In genomic region chr20:47663354-47664067, GRCh38 we compare ENCODE assay signal across 8 cellular contexts.
DNase-seq lines count a peak whose midpoint lies in the region; ATAC-seq, FAIRE-seq and TF ChIP-seq lines count a peak whose summit lies in the region.

No MANE protein-coding gene starts in this region.

- FAIRE-seq in H1 (lab: Jason Lieb, UNC): peak; percentile 78

- H3K27ac ChIP-seq in H1 (ENCODE audit: low read depth, low read length): no peak overlapping the region

- 65% methylated on average over 20 of the region's 20 CpGs; no CpG with 5 or more reads in 1 of the 2 experiments for WGBS in H1 (ENCODE audit: extremely low coverage in 1 of 2, insufficient coverage in 1 of 2, insufficient read length in 1 of 2, insufficient replicate concordance in 2 of 2, low coverage in 1 of 2, low lambda C conversion rate in 2 of 2, missing lambda C conversion rate in 1 of 2), 2 experiments

- no peak overlapping the region for H3K4me3 Mint-ChIP-seq in mesothelial cell of epicardium

- H3K36me3 Mint-ChIP-seq in mesothelial cell of epicardium: peaks cover 1% of the 10 kb centered on the region

- H2BK120ac ChIP-seq in H1 (replicated peaks; ENCODE audit: low read depth, low read length): no peak overlapping the region

- H2BK5ac ChIP-seq in H1 (ENCODE audit: low read depth, low read length): no peak overlapping the region

- H4K8ac ChIP-seq in H1 (ENCODE audit: extremely low read depth, insufficient read depth, low read length): peak overlapping the region; percentile 47; the same call in 1 of the 2 replicates

- H3K4me1 Mint-ChIP-seq in mesothelial cell of epicardium: peaks cover 22% of the 10 kb centered on the region

- no peak overlapping the region for H2AFZ ChIP-seq in H1 (ENCODE audit: low read length)

- no peaks in the 10 kb centered on the region for H4K20me1 ChIP-seq in H1 (replicated peaks in 1 of 2; ENCODE audit: control insufficient read depth in 1 of 2, insufficient read depth in 2 of 2, low read length in 2 of 2)

- TF ChIP-seq EP300 in H1 (IDR thresholded peaks at IDR 0.05; ENCODE audit: borderline replicate concordance in 1 of 2, low read depth in 2 of 2, low read length in 2 of 2): no peak

- POLR2A ChIA-PET in H1 (lab: Charles Lee; ENCODE audit: partially characterized antibody): interaction anchor here (0.6 to 1.2 kb wide), 4 partner anchors 11 to 957 kb away, joined by 3 to 4 read pairs (median 3); no protein-coding TSS in a partner anchor

- no peak overlapping the region for H2AK5ac ChIP-seq in H1 (ENCODE audit: low read depth, low read length)

- no peak overlapping the region for H3K4me3 ChIP-seq in H1 (ENCODE audit: extremely low read depth in 1 of 4, insufficient read depth in 2 of 4, low read depth in 3 of 4, low read length in 4 of 4)

- no peaks in the 10 kb centered on the region for H3K27me3 ChIP-seq in H1 (replicated peaks in 1 of 4; ENCODE audit: control insufficient read depth in 3 of 4, extremely low read depth in 1 of 4, insufficient read depth in 3 of 4, low read length in 3 of 4)

- peak overlapping the region; percentile 33 for H4K91ac ChIP-seq in H1 (replicated peaks; ENCODE audit: insufficient read length, low read length)

- H3K36me3 ChIP-seq in H1 (ENCODE audit: control insufficient read depth in 2 of 4, insufficient read depth in 4 of 4, low read length in 3 of 4): peaks cover 0 to 3% (median 0%) of the 10 kb centered on the region in 4 experiments; a peak in 2 of 8 replicates

- H3K4me2 ChIP-seq in H1 (ENCODE audit: insufficient read depth in 1 of 2, low read depth in 2 of 2, low read length in 2 of 2): no peak overlapping the region

- TF ChIP-seq RAD21 in H1 (IDR thresholded peaks at IDR 0.05 in 1 of 2, conservative IDR thresholded peaks at IDR 0.05 in 1 of 2; ENCODE audit: low read depth in 2 of 2, low read length in 2 of 2): peak; percentile 91 to 94

- DNase-seq in CMK (ENCODE audit: low read depth) (peak; percentile 66), NOMO-1 (lab: John Stamatoyannopoulos, UW; ENCODE audit: unreplicated experiment in 2 of 2) (peak; percentile 58 to 59), H1 (ENCODE audit: low read depth in 1 of 2, low spot score in 2 of 2) (peak; percentile 75 to 99), mesothelial cell of epicardium (ENCODE audit: low spot score in 2 of 2, unreplicated experiment in 2 of 2) (peak; percentile 67 to 93)
- DNase-seq in activated CD8-positive, alpha-beta memory T cell treated with anti-CD3 and anti-CD28 coated beads for 24 hours: peak; percentile 89
- DNase-seq in stimulated activated CD8-positive, alpha-beta memory T cell treated with anti-CD3 and anti-CD28 coated beads, Interleukin-4, amount 100 ng/mL, for 1 hour (ENCODE audit: low read depth in 2 of 2, low spot score in 1 of 2): peak; percentile 42 to 44

- no peaks in the 10 kb centered on the region for H3K23me2 ChIP-seq in H1 (ENCODE audit: low read depth, low read length)

- no peak for TF ChIP-seq POLR2A in H1 (IDR thresholded peaks at IDR 0.05; ENCODE audit: control extremely low read depth in 1 of 2, low read depth in 2 of 2, low read length in 2 of 2)

- H2BK20ac ChIP-seq in H1 (ENCODE audit: low read length): no peak overlapping the region

- TF ChIP-seq CTCF in H1 (IDR thresholded peaks at IDR 0.05; ENCODE audit: control extremely low read depth in 1 of 3, insufficient read depth in 1 of 3, low read depth in 1 of 3, low read length in 3 of 3): peak; percentile 91 to 98 (median 95)
- TF ChIP-seq CTCF in mesothelial cell of epicardium (IDR thresholded peaks at IDR 0.05; ENCODE audit: unreplicated experiment): peak; percentile 96

- no peak overlapping the region for H2BK12ac ChIP-seq in H1 (ENCODE audit: low read depth, low read length)

- H3K27ac Mint-ChIP-seq in mesothelial cell of epicardium: peak overlapping the region; percentile 53

- H3K4me1 ChIP-seq in H1 (replicated peaks in 1 of 4; ENCODE audit: control insufficient read depth in 3 of 4, insufficient read depth in 4 of 4, low read length in 3 of 4): peaks cover 0 to 4% (median 1%) of the 10 kb centered on the region in 4 experiments; a peak in 4 of 7 replicates

- H3K9me3 Mint-ChIP-seq in mesothelial cell of epicardium: no peaks in the 10 kb centered on the region

- H3K79me2 ChIP-seq in H1 (ENCODE audit: control insufficient read depth in 1 of 2, insufficient read depth in 2 of 2, low read length in 2 of 2): no peaks in the 10 kb centered on the region

- CTCF ChIA-PET in H1 (lab: Charles Lee; ENCODE audit: partially characterized antibody): interaction anchor here (0.5 to 8.2 kb wide), 39 partner anchors 9 to 960 kb away, joined by 3 to 92 read pairs (median 4); partner anchors contain the start of gene NCOA3

- H3K18ac ChIP-seq in H1 (ENCODE audit: extremely low read depth, low read length): peak overlapping the region; percentile 21; the same call in 1 of the 2 replicates

- H2BK15ac ChIP-seq in H1 (ENCODE audit: low read length): no peak overlapping the region

- H3K14ac ChIP-seq in H1 (ENCODE audit: insufficient read length): no peak overlapping the region

- no peak overlapping the region; a peak in 1 of 7 replicates for H3K9ac ChIP-seq in H1 (replicated peaks in 1 of 4; ENCODE audit: extremely low read depth in 1 of 4, low read depth in 3 of 4, low read length in 3 of 4)

- no peak overlapping the region for H3K23ac ChIP-seq in H1 (ENCODE audit: insufficient read length)

- H3K56ac ChIP-seq in H1 (replicated peaks; ENCODE audit: insufficient read length, low read depth, low read length): no peak overlapping the region

- ATAC-seq in HG02759 (IDR thresholded peaks at IDR 0.05; ENCODE audit: unreplicated experiment) (peak; percentile 58), HG02884 (IDR thresholded peaks at IDR 0.05; ENCODE audit: unreplicated experiment) (no peak)

- no peak overlapping the region for H3K4ac ChIP-seq in H1 (replicated peaks; ENCODE audit: insufficient read length, low read depth, low read length)

- no peaks in the 10 kb centered on the region for H3K9me3 ChIP-seq in H1 (ENCODE audit: insufficient read depth in 2 of 2, low read depth in 1 of 2, low read length in 1 of 2)

- H3K27me3 Mint-ChIP-seq in mesothelial cell of epicardium (ENCODE audit: low read depth): no peaks in the 10 kb centered on the region

- H3K79me1 ChIP-seq in H1 (ENCODE audit: low read depth, low read length): no peaks in the 10 kb centered on the region

- H4K5ac ChIP-seq in H1 (ENCODE audit: insufficient read length, low read depth, low read length): no peak overlapping the region

TF ChIP-seq in H1, 55 proteins besides CTCF, POLR2A, EP300 and RAD21:
- TF ChIP-seq YY1 (IDR thresholded peaks at IDR 0.05; ENCODE audit: low read depth, low read length) (peak; percentile 46; the same call in 1 of the 2 replicates), CTBP2 (IDR thresholded peaks at IDR 0.05; ENCODE audit: borderline replicate concordance, insufficient read depth, insufficient read length, low read length) (no peak), EGR1 (IDR thresholded peaks at IDR 0.05; ENCODE audit: borderline replicate concordance, low read depth, low read length) (0 out of 2 replicates have a peak, but pooled peaks have one; percentile 34), SIN3A (conservative IDR thresholded peaks at IDR 0.05 in 1 of 2, IDR thresholded peaks at IDR 0.05 in 1 of 2; ENCODE audit: low read depth in 1 of 2, low read length in 2 of 2) (no peak)
TF ChIP-seq in H1: peak in this region for 2.
